In genomic region chr19:29255006-29255405, GRCh38 we compare ENCODE assay signal across 33 cellular contexts.
"Had no signal": no experiment of that assay in that cellular context is flagged by ENCODE, and none has a peak within 500 bp of the region (broad histone marks: within the 10 kb centered on the region; RNA-seq: fewer than 3 reads in every experiment).

No MANE protein-coding gene starts in this region.

- H3K4me3 ChIP-seq: ascending aorta, breast epithelium, cardiac muscle cell, esophagus muscularis mucosa, gastroesophageal sphincter had no signal

- H3K9me3 ChIP-seq: ascending aorta, breast epithelium, esophagus muscularis mucosa, gastroesophageal sphincter had no signal

- H3K9me3 Mint-ChIP-seq: activated B cell treated with CpG ODN at 0.5 μM for 24 hours; activated CD8-positive, alpha-beta T cell treated with anti-CD3 and anti-CD28 coated beads for 36 hours; activated naive CD4-positive, alpha-beta T cell treated with anti-CD3 and anti-CD28 coated beads, Interleukin-2, amount 10 ng/mL, durations not matched to agents 7 days and 5 days; activated naive CD4-positive, alpha-beta T cell treated with anti-CD3 and anti-CD28 coated beads, Interleukin-2, amount 50 U/mL, for 72 hours; activated naive CD8-positive, alpha-beta T cell treated with anti-CD3 and anti-CD28 coated beads, Interleukin-2, amount 10 ng/mL, durations not matched to agents 7 days and 5 days; central memory CD8-positive, alpha-beta T cell; effector memory CD8-positive, alpha-beta T cell; T-helper 2 cell treated with Interferon-gamma antibody and Interleukin-4, amounts not matched to agents 5 μg/mL and 100 μg/mL, for 36 hours had no signal

- H3K4me1 ChIP-seq: ascending aorta, breast epithelium, esophagus muscularis mucosa, foreskin keratinocyte, gastroesophageal sphincter had no signal

- H3K4me1 Mint-ChIP-seq: activated B cell treated with CpG ODN at 0.5 μM for 24 hours; activated naive CD4-positive, alpha-beta T cell treated with anti-CD3 and anti-CD28 coated beads, Interleukin-2, amount 10 ng/mL, durations not matched to agents 7 days and 5 days; central memory CD8-positive, alpha-beta T cell had no signal

- H3K36me3 Mint-ChIP-seq: activated naive CD4-positive, alpha-beta T cell treated with anti-CD3 and anti-CD28 coated beads, Interleukin-2, amount 10 ng/mL, durations not matched to agents 7 days and 5 days; activated naive CD4-positive, alpha-beta T cell treated with anti-CD3 and anti-CD28 coated beads, Interleukin-2, amount 50 U/mL, for 72 hours; activated naive CD8-positive, alpha-beta T cell treated with anti-CD3 and anti-CD28 coated beads, Interleukin-2, amount 10 ng/mL, durations not matched to agents 7 days and 5 days; brain had no signal

- H3K27ac Mint-ChIP-seq: activated B cell treated with CpG ODN at 0.5 μM for 24 hours; activated CD8-positive, alpha-beta T cell treated with anti-CD3 and anti-CD28 coated beads for 36 hours; activated naive CD4-positive, alpha-beta T cell treated with anti-CD3 and anti-CD28 coated beads, Interleukin-2, amount 10 ng/mL, durations not matched to agents 7 days and 5 days; activated naive CD4-positive, alpha-beta T cell treated with anti-CD3 and anti-CD28 coated beads, Interleukin-2, amount 50 U/mL, for 72 hours; activated naive CD8-positive, alpha-beta T cell treated with anti-CD3 and anti-CD28 coated beads, Interleukin-2, amount 10 ng/mL, durations not matched to agents 7 days and 5 days; brain; effector memory CD8-positive, alpha-beta T cell; T-helper 17 cell; T-helper 2 cell treated with Interferon-gamma antibody and Interleukin-4, amounts not matched to agents 5 μg/mL and 100 μg/mL, for 36 hours had no signal

- H3K36me3 ChIP-seq: ascending aorta, breast epithelium, cardiac muscle cell, esophagus muscularis mucosa, gastroesophageal sphincter, WERI-Rb-1 had no signal

- H3K27me3 ChIP-seq: ascending aorta, breast epithelium, cardiac muscle cell, foreskin keratinocyte had no signal

- DNase-seq: activated B cell treated with CpG ODN at 0.5 μM for 24 hours; activated CD4-positive, alpha-beta T cell treated with anti-CD3 and anti-CD28 coated beads for 48 hours; activated CD4-positive, alpha-beta T cell treated with anti-CD3 and anti-CD28 coated beads, Interleukin-2, amount 50 U/mL, for 1 hour; activated CD4-positive, alpha-beta T cell treated with anti-CD3 and anti-CD28 coated beads, Interleukin-2, amount 50 U/mL, for 48 hours; activated CD8-positive, alpha-beta memory T cell treated with anti-CD3 and anti-CD28 coated beads for 24 hours; activated CD8-positive, alpha-beta memory T cell treated with anti-CD3 and anti-CD28 coated beads, Interleukin-2, amount 50 U/mL, for 4 hours; activated CD8-positive, alpha-beta T cell treated with anti-CD3 and anti-CD28 coated beads for 36 hours; activated gamma-delta T cell; activated naive CD4-positive, alpha-beta T cell; activated naive CD4-positive, alpha-beta T cell treated with anti-CD3 and anti-CD28 coated beads, Interleukin-2, amount 10 ng/mL, durations not matched to agents 7 days and 5 days; activated naive CD8-positive, alpha-beta T cell treated with anti-CD3 and anti-CD28 coated beads, Interleukin-2, amount 10 ng/mL, durations not matched to agents 7 days and 5 days; activated T-cell treated with anti-CD3 and anti-CD28 coated beads, Interleukin-2, amount 50 U/mL, for 1 hour; activated T-cell treated with anti-CD3 and anti-CD28 coated beads, Interleukin-2, amount 50 U/mL, for 48 hours; cortex of kidney; dermis blood vessel endothelial cell; effector CD4-positive, alpha-beta T cell; effector memory CD8-positive, alpha-beta T cell; erythroblast; foreskin keratinocyte; T-helper 1 cell; T-helper 17 cell; T1000; WERI-Rb-1 had no signal

- H3K27ac ChIP-seq: ascending aorta, breast epithelium, cardiac muscle cell, esophagus muscularis mucosa, foreskin keratinocyte, gastroesophageal sphincter, WERI-Rb-1 had no signal

- ATAC-seq: activated CD4-positive, CD25-positive, alpha-beta regulatory T cell treated with anti-CD3 and anti-CD28 coated beads, Interleukin-2, amount 50 U/mL, for 24 hours; activated CD8-positive, alpha-beta T cell treated with anti-CD3 and anti-CD28 coated beads for 36 hours; activated naive CD4-positive, alpha-beta T cell treated with anti-CD3 and anti-CD28 coated beads, Interleukin-2, amount 50 U/mL, for 72 hours; effector memory CD8-positive, alpha-beta T cell; foreskin keratinocyte; gastroesophageal sphincter; T-helper 17 cell had no signal

- H3K4me3 Mint-ChIP-seq: activated B cell treated with CpG ODN at 0.5 μM for 24 hours; activated CD8-positive, alpha-beta T cell treated with anti-CD3 and anti-CD28 coated beads for 36 hours; activated naive CD4-positive, alpha-beta T cell treated with anti-CD3 and anti-CD28 coated beads, Interleukin-2, amount 10 ng/mL, durations not matched to agents 7 days and 5 days; activated naive CD8-positive, alpha-beta T cell treated with anti-CD3 and anti-CD28 coated beads, Interleukin-2, amount 10 ng/mL, durations not matched to agents 7 days and 5 days; brain; central memory CD8-positive, alpha-beta T cell; effector memory CD8-positive, alpha-beta T cell; T-helper 17 cell; T-helper 2 cell treated with Interferon-gamma antibody and Interleukin-4, amounts not matched to agents 5 μg/mL and 100 μg/mL, for 36 hours had no signal
